9 cellular contexts compared by ENCODE assay signal in the genomic region with DNA sequence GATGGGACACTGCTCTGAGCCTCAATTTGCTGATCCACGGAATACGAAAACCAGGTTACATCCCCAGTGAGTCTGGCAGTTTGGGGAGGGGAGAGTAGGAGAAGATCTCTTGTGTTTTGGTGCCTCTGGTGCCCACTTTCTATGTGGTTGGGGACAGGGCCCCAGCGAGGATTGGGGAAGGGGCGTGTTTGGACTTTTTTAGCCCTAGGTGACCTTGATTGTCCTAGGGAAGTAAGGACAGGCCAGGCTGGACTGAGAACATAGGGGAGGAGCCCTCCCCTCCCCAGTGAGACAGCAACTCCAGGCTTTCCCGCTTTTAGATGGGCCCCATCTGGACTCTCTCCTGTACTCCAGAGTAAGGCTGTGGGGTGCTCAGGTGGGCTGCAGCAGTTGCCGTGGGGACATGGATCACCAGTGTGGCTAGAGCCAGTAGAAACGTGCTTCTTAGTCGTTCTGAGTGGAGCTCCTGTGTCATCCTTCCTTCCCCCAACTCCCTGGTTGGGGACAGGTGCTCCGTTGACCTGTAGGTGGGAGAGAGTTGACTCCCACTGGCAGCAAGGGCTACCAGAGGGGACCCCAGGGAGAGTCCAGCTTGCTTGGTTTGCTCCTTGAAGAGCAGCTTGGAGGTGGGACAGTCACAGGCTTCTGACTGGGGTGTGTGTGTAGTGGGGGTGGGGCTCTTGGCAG. TPM values are rescaled to one million over a fixed set of nuclear protein-coding genes. Genes with fewer than 3 reads are reported as not detected.
DNase-seq lines count a peak whose midpoint lies in the region; ATAC-seq, FAIRE-seq and TF ChIP-seq lines count a peak whose summit lies in the region.
"Had no signal": no experiment of that assay in that cellular context is flagged by ENCODE, and none has a peak within 500 bp of the region (broad histone marks: within the 10 kb centered on the region; RNA-seq: fewer than 3 reads in every experiment).

No MANE protein-coding gene starts in this region.

- POLR2A ChIA-PET in activated CD4-positive, alpha-beta T cell treated with anti-CD3 and anti-CD28 coated beads, Interleukin-2, amount 10 ng/mL, durations not matched to agents 7 days and 5 days (lab: Charles Lee) = no interaction called here

- H3K27ac ChIP-seq in adrenal gland = peak overlapping the region; percentile 4 to 94 (median 60)
- peak overlapping the region; percentile 35 to 71 (median 58) for H3K27ac ChIP-seq in right lobe of liver
- peak overlapping the region; percentile 55 to 84 for H3K27ac ChIP-seq in thoracic aorta

- TF ChIP-seq POLR2A in adrenal gland (IDR thresholded peaks at IDR 0.05) (no peak), right lobe of liver (IDR thresholded peaks at IDR 0.05) (no peak), H54 (IDR thresholded peaks at IDR 0.05; ENCODE audit: low read depth, low read length) (no peak)

- H3K27ac Mint-ChIP-seq in activated CD4-positive, alpha-beta T cell treated with anti-CD3 and anti-CD28 coated beads, Interleukin-2, amount 10 ng/mL, durations not matched to agents 7 days and 5 days = peak overlapping the region; percentile 88

- no peak for DNase-seq in activated CD4-positive, alpha-beta T cell treated with anti-CD3 and anti-CD28 coated beads, Interleukin-2, amount 10 ng/mL, durations not matched to agents 7 days and 5 days
- no peak for DNase-seq in activated CD4-positive, alpha-beta T cell treated with anti-CD3 and anti-CD28 coated beads, Interleukin-2, amount 50 U/mL, for 48 hours
- peak in 1 of 7 donors; percentile 55 for DNase-seq in adrenal gland
- DNase-seq in right lobe of liver = no peak
- DNase-seq in thoracic aorta (ENCODE audit: low spot score) = no peak
- DNase-seq in H54 (ENCODE audit: insufficient read length, low spot score) = no peak
- DNase-seq in activated CD4-positive, CD25-positive, alpha-beta regulatory T cell treated with anti-CD3 and anti-CD28 coated beads, Interleukin-2, amount 50 U/mL, for 72 hours = no peak
- no peak for DNase-seq in stimulated activated CD4-positive, alpha-beta T cell treated with anti-CD3 and anti-CD28 coated beads, Interleukin-2, amount 100 ng/mL, for 48 hours
- DNase-seq: NCI-H1105 treated with DMSO at 0.1 percent for 48 hours had no signal

- WGBS in adrenal gland, 4 donors = 31 to 40% (median 34%) methylated on average over 8 to 9 of the region's 9 CpGs
- WGBS in right lobe of liver (ENCODE audit: insufficient coverage, low coverage, low lambda C conversion rate, missing lambda C conversion rate) = 0% methylated on average over 1 of the region's 9 CpGs

- no peaks in the 10 kb centered on the region for H3K27me3 ChIP-seq in adrenal gland
- no peaks in the 10 kb centered on the region for H3K27me3 ChIP-seq in right lobe of liver
- no peaks in the 10 kb centered on the region for H3K27me3 ChIP-seq in thoracic aorta (replicated peaks; ENCODE audit: insufficient read depth)

- H3K9me3 Mint-ChIP-seq in activated CD4-positive, alpha-beta T cell treated with anti-CD3 and anti-CD28 coated beads, Interleukin-2, amount 10 ng/mL, durations not matched to agents 7 days and 5 days = no peaks in the 10 kb centered on the region

- H3K36me3 ChIP-seq in adrenal gland (replicated peaks in 1 of 2) (peaks cover 0 to 27% of the 10 kb centered on the region in 2 donors), right lobe of liver (peaks cover 0 to 23% (median 5%) of the 10 kb centered on the region in 4 donors), thoracic aorta (peaks cover 9% of the 10 kb centered on the region)

- FAIRE-seq in H54 (lab: Jason Lieb, UNC) = no peak

- H3K9me3 ChIP-seq in adrenal gland (replicated peaks in 1 of 3) (no peaks in the 10 kb centered on the region), right lobe of liver (no peaks in the 10 kb centered on the region), thoracic aorta (no peaks in the 10 kb centered on the region)

- H3K4me1 Mint-ChIP-seq in activated CD4-positive, alpha-beta T cell treated with anti-CD3 and anti-CD28 coated beads, Interleukin-2, amount 10 ng/mL, durations not matched to agents 7 days and 5 days = peaks cover 81% of the 10 kb centered on the region

- ATAC-seq in right lobe of liver (no peak), thoracic aorta (ENCODE audit: insufficient number of reproducible peaks, low FRiP score, low read depth) (no peak)

- CTCF ChIA-PET in activated CD4-positive, alpha-beta T cell treated with anti-CD3 and anti-CD28 coated beads, Interleukin-2, amount 10 ng/mL, durations not matched to agents 7 days and 5 days (lab: Charles Lee) = interaction anchor here (1.1 kb wide), 1 partner anchor 9 kb away, joined by 4 read pairs; no protein-coding TSS in a partner anchor

- intact Hi-C loops in adrenal gland (cut with DNase I) = loop anchor here in 1 of 2 donors (5.0 kb wide), 1 partner anchor 141 kb away; no protein-coding TSS in a partner anchor
- intact Hi-C loops in right lobe of liver (cut with DNase I) = loop anchor here in 1 of 2 donors (10.0 kb wide), 1 partner anchor 139 kb away; no protein-coding TSS in a partner anchor

- peaks cover 49 to 79% of the 10 kb centered on the region in 2 donors for H3K4me1 ChIP-seq in adrenal gland (replicated peaks in 1 of 2)
- H3K4me1 ChIP-seq in right lobe of liver = peaks cover 0 to 62% (median 22%) of the 10 kb centered on the region in 4 donors
- H3K4me1 ChIP-seq in thoracic aorta (ENCODE audit: control insufficient read depth in 1 of 2, low read depth in 2 of 2) = peaks cover 54 to 80% of the 10 kb centered on the region in 2 donors

- peak overlapping the region; percentile 95 for H3K4me3 Mint-ChIP-seq in activated CD4-positive, alpha-beta T cell treated with anti-CD3 and anti-CD28 coated beads, Interleukin-2, amount 10 ng/mL, durations not matched to agents 7 days and 5 days

- no peak for TF ChIP-seq CTCF in adrenal gland (IDR thresholded peaks at IDR 0.05)
- TF ChIP-seq CTCF in right lobe of liver (IDR thresholded peaks at IDR 0.05) = no peak
- no peak for TF ChIP-seq CTCF in thoracic aorta (IDR thresholded peaks at IDR 0.05)

- H3K4me3 ChIP-seq in adrenal gland (peak overlapping the region in 1 of 4 donors; percentile 6), right lobe of liver (no peak overlapping the region), thoracic aorta (peak overlapping the region; percentile 91)

- peaks cover 78% of the 10 kb centered on the region for H3K36me3 Mint-ChIP-seq in activated CD4-positive, alpha-beta T cell treated with anti-CD3 and anti-CD28 coated beads, Interleukin-2, amount 10 ng/mL, durations not matched to agents 7 days and 5 days (ENCODE audit: low read depth)

- no peaks in the 10 kb centered on the region for H3K27me3 Mint-ChIP-seq in activated CD4-positive, alpha-beta T cell treated with anti-CD3 and anti-CD28 coated beads, Interleukin-2, amount 10 ng/mL, durations not matched to agents 7 days and 5 days

RNA-seq across cellular contexts. Expression of gene EGLN2, which starts 4.3 kb away (rescaled TPM):
- 100 to 1,000 TPM; 124 to 126 TPM for total RNA-seq in activated CD4-positive, alpha-beta T cell treated with anti-CD3 and anti-CD28 coated beads, Interleukin-2, amount 10 ng/mL, durations not matched to agents 7 days and 5 days
- total RNA-seq in adrenal gland (100 to 1,000 TPM in 5 of 8 donors, 10 to 100 TPM in 3; 79.2 to 116 (median 104) TPM), right lobe of liver (10 to 100 TPM; 34.5 to 47.0 (median 37.4) TPM), thoracic aorta (100 to 1,000 TPM; 113 to 127 TPM)
- polyA plus RNA-seq in adrenal gland = 100 to 1,000 TPM in 1 of 3 donors, 10 to 100 TPM in 2; 53.1 to 122 (median 98.7) TPM

RNA-seq across cellular contexts. Expression of gene RAB4B, which starts 25.3 kb away (rescaled TPM):
- total RNA-seq in activated CD4-positive, alpha-beta T cell treated with anti-CD3 and anti-CD28 coated beads, Interleukin-2, amount 10 ng/mL, durations not matched to agents 7 days and 5 days = 10 to 100 TPM; 52.8 to 54.7 TPM
- total RNA-seq in adrenal gland (100 to 1,000 TPM in 1 of 8 donors, 10 to 100 TPM in 7; 41.4 to 105 (median 68.2) TPM), right lobe of liver (10 to 100 TPM in 3 of 6 experiments, 1 to 10 TPM in 3; 6.4 to 17.2 (median 10.2) TPM), thoracic aorta (10 to 100 TPM; 37.9 to 38.2 TPM)
- 100 to 1,000 TPM in 1 of 3 donors, 10 to 100 TPM in 2; 25.8 to 135 (median 97.5) TPM for polyA plus RNA-seq in adrenal gland

RNA-seq across cellular contexts. Expression of gene MIA, which starts 28.0 kb away (rescaled TPM):
- total RNA-seq in activated CD4-positive, alpha-beta T cell treated with anti-CD3 and anti-CD28 coated beads, Interleukin-2, amount 10 ng/mL, durations not matched to agents 7 days and 5 days = under 1 TPM in 1 of 2 experiments, not detected in 1; 0.89 TPM
- 1 to 10 TPM in 2 of 8 donors, under 1 TPM in 1, not detected in 5; 0.74 to 9.2 (median 1.0) TPM for total RNA-seq in adrenal gland
- polyA plus RNA-seq in adrenal gland = 1 to 10 TPM in 2 of 3 donors, not detected in 1; 8.3 to 8.7 TPM
- total RNA-seq in right lobe of liver = 1 to 10 TPM in 2 of 6 experiments, under 1 TPM in 1, not detected in 3; 0.86 to 1.9 (median 1.1) TPM
- not detected for total RNA-seq in thoracic aorta

RNA-seq across cellular contexts. Expression of gene CYP2A6, which starts 46.9 kb away (rescaled TPM):
- total RNA-seq in activated CD4-positive, alpha-beta T cell treated with anti-CD3 and anti-CD28 coated beads, Interleukin-2, amount 10 ng/mL, durations not matched to agents 7 days and 5 days = not detected
- total RNA-seq in adrenal gland = 1 to 10 TPM in 3 of 8 donors, under 1 TPM in 4, not detected in 1; 0.18 to 2.1 (median 0.84) TPM
- polyA plus RNA-seq in adrenal gland = 1 to 10 TPM in 1 of 3 donors, under 1 TPM in 2; 0.51 to 1.7 (median 0.57) TPM
- 1,000 to 10,000 TPM in 3 of 6 experiments, 100 to 1,000 TPM in 1, 10 to 100 TPM in 2; 73.6 to 3,618 (median 1,239) TPM for total RNA-seq in right lobe of liver
- total RNA-seq in thoracic aorta = not detected

RNA-seq across cellular contexts. Expression of gene SNRPA, which starts 52.3 kb away (rescaled TPM):
- 100 to 1,000 TPM; 149 to 182 TPM for total RNA-seq in activated CD4-positive, alpha-beta T cell treated with anti-CD3 and anti-CD28 coated beads, Interleukin-2, amount 10 ng/mL, durations not matched to agents 7 days and 5 days
- 10 to 100 TPM; 18.5 to 91.3 (median 57.3) TPM for total RNA-seq in adrenal gland
- polyA plus RNA-seq in adrenal gland = 100 to 1,000 TPM in 2 of 3 donors, 10 to 100 TPM in 1; 92.1 to 176 (median 164) TPM
- 10 to 100 TPM; 21.4 to 33.1 (median 24.7) TPM for total RNA-seq in right lobe of liver
- total RNA-seq in thoracic aorta = 100 to 1,000 TPM in 1 of 2 donors, 10 to 100 TPM in 1; 40.4 to 107 TPM
